Comparison of ENCODE assay signal across 13 cellular contexts in the genomic region with DNA sequence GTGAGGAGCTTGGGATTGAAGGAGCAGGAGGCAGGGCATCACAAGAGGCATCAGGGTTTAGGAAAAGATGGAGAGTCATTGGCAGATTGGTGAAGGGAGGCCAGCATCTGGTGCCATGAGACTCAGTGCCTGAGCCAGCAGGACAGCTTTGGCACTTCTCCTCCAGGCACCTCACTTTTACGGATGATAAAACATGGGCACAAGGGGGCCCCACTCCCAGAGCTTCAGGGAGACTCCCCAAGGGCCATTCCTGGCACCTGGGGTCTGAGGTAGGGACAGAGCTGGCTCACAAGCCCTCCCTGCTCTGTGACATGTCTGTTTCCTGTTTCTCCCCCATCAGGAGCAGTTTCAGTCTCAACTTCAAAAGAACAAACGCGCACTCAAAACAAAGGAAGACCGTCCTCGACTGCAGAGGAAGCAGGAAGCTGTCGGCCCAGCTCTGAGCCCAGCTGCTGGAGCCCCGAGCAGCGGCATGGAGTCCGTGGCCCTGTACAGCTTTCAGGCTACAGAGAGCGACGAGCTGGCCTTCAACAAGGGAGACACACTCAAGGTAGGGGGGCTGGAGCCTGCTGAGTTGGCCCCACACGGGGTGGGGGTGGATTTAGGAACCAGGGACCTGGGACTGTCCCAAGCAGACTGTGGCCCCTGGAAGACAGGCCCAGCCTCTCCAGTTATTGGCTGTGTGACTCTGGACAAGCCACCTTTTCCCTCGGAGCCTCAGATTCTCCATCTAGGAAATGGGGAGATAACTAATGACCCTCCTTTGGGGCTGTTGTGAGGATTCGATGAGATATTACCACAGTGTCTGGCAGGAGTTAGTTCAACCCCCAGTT. TPM values are rescaled to one million over a fixed set of nuclear protein-coding genes. Genes with fewer than 3 reads are reported as not detected.
DNase-seq lines count a peak whose midpoint lies in the region; ATAC-seq and TF ChIP-seq lines count a peak whose summit lies in the region.
"Not testable (repeated sequence)": the region's sequence is repeated elsewhere in the genome, so short reads cannot be mapped to it uniquely, and the experiment has no call there.
"Had no signal": no experiment of that assay in that cellular context is flagged by ENCODE, and none has a peak within 500 bp of the region (broad histone marks: within the 10 kb centered on the region; RNA-seq: fewer than 3 reads in every experiment).

A gene (plus strand): TSS at position 442 of the 833 bp plus-strand sequence. CDS start 31 bp downstream, at position 473.

- H3K27ac Mint-ChIP-seq in IgD-negative memory B cell; activated B cell treated with CpG ODN at 0.5 μM for 24 hours; activated naive CD4-positive, alpha-beta T cell treated with anti-CD3 and anti-CD28 coated beads, Interleukin-2, amount 50 U/mL, for 72 hours; endothelial cell (ENCODE audit: unreplicated experiment); naive B cell: not testable (repeated sequence)

- not testable (repeated sequence) for H3K27me3 Mint-ChIP-seq in IgD-negative memory B cell; activated B cell treated with CpG ODN at 0.5 μM for 24 hours; endothelial cell (ENCODE audit: unreplicated experiment); naive B cell

- H3K4me1 ChIP-seq in DOHH2 (ENCODE audit: control insufficient read depth, low read length) = not testable (repeated sequence)

- not testable (repeated sequence) for H3K27me3 ChIP-seq in DOHH2 (ENCODE audit: control insufficient read depth, low read length)

- H3K4me3 ChIP-seq in DOHH2 (ENCODE audit: low read length) = peak within 1 kb of the TSS; percentile 56; the same call in 1 of the 2 replicates

- POLR2A ChIA-PET in activated B cell treated with CpG ODN at 0.5 μM for 24 hours (lab: Charles Lee) = not testable (repeated sequence)

- ATAC-seq in activated B cell treated with CpG ODN at 0.5 μM for 24 hours (ENCODE audit: low read depth) (peak; percentile 20), left ventricle myocardium superior (peak; percentile 58), naive B cell (ENCODE audit: low read depth in 2 of 2) (peak; percentile 56 to 68)
- peak; percentile 80 to 81 for ATAC-seq in activated naive CD4-positive, alpha-beta T cell treated with anti-CD3 and anti-CD28 coated beads, Interleukin-2, amount 50 U/mL, for 72 hours
- ATAC-seq in stimulated activated naive CD8-positive, alpha-beta T cell treated with anti-CD3 and anti-CD28 coated beads, Interleukin-15, Interleukin-2, amounts not matched to agents 100 U/mL and 50 U/mL, for 24 hours = peak; percentile 66

- H3K9me3 Mint-ChIP-seq in IgD-negative memory B cell; activated B cell treated with CpG ODN at 0.5 μM for 24 hours; activated naive CD4-positive, alpha-beta T cell treated with anti-CD3 and anti-CD28 coated beads, Interleukin-2, amount 50 U/mL, for 72 hours; endothelial cell (ENCODE audit: unreplicated experiment); naive B cell: not testable (repeated sequence)

- not testable (repeated sequence) for H4K20me1 ChIP-seq in DOHH2 (ENCODE audit: control insufficient read depth, insufficient read depth, low read depth, low read length)

- not testable (repeated sequence) for H3K36me3 ChIP-seq in DOHH2 (ENCODE audit: control insufficient read depth, low read length)

- not testable (repeated sequence) for DNase-seq in activated B cell treated with CpG ODN at 0.5 μM for 24 hours; activated naive CD4-positive, alpha-beta T cell treated with anti-CD3 and anti-CD28 coated beads, Interleukin-2, amount 50 U/mL, for 72 hours (ENCODE audit: low spot score in 2 of 2); endothelial cell (ENCODE audit: low spot score); left ventricle myocardium superior; naive B cell; stimulated activated naive CD8-positive, alpha-beta T cell treated with anti-CD3 and anti-CD28 coated beads, Interleukin-15, Interleukin-2, amounts not matched to agents 100 U/mL and 50 U/mL, for 24 hours

- CTCF ChIA-PET in activated B cell treated with CpG ODN at 0.5 μM for 24 hours (lab: Charles Lee) = not testable (repeated sequence)

- not testable (repeated sequence) for H3F3A ChIP-seq in DOHH2 (ENCODE audit: control insufficient read depth, insufficient read depth)

- H3K36me3 Mint-ChIP-seq in IgD-negative memory B cell; activated B cell treated with CpG ODN at 0.5 μM for 24 hours (ENCODE audit: low read depth); activated naive CD4-positive, alpha-beta T cell treated with anti-CD3 and anti-CD28 coated beads, Interleukin-2, amount 50 U/mL, for 72 hours; endothelial cell (ENCODE audit: low read depth, unreplicated experiment); naive B cell: not testable (repeated sequence)

- not testable (repeated sequence) for TF ChIP-seq CTCF in DOHH2 (IDR thresholded peaks at IDR 0.05; ENCODE audit: low read depth, low read length, poor library complexity, severe bottlenecking); activated B cell treated with CpG ODN at 0.5 μM for 24 hours (IDR thresholded peaks at IDR 0.05); endothelial cell (IDR thresholded peaks at IDR 0.05; ENCODE audit: unreplicated experiment)

- H3K27ac ChIP-seq in DOHH2 (ENCODE audit: low read depth, low read length) = peak within 1 kb of the TSS; percentile 40; the same call in 1 of the 2 replicates

- H3K9me2 ChIP-seq in DOHH2 (replicated peaks; ENCODE audit: control insufficient read depth, low read length) = not testable (repeated sequence)

- H3K4me1 Mint-ChIP-seq in IgD-negative memory B cell; activated B cell treated with CpG ODN at 0.5 μM for 24 hours; endothelial cell (ENCODE audit: unreplicated experiment); naive B cell: not testable (repeated sequence)

- intact Hi-C loops in activated B cell treated with CpG ODN at 0.5 μM for 24 hours (cut with micrococcal nuclease); left ventricle myocardium superior (cut with micrococcal nuclease): not testable (repeated sequence)

- not testable (repeated sequence) for H3K9me3 ChIP-seq in DOHH2 (ENCODE audit: control insufficient read depth, insufficient read depth, low read length)

- not testable (repeated sequence) for H3K79me2 ChIP-seq in DOHH2 (ENCODE audit: control insufficient read depth, low read length)

- H3K4me2 ChIP-seq in DOHH2 (ENCODE audit: low read length) = not testable (repeated sequence)

- not testable (repeated sequence) for H3K4me3 Mint-ChIP-seq in IgD-negative memory B cell; activated B cell treated with CpG ODN at 0.5 μM for 24 hours; endothelial cell (ENCODE audit: unreplicated experiment); naive B cell

RNA-seq across cellular contexts. Expression of the gene that starts here (rescaled TPM):
- polyA plus RNA-seq in IgD-negative memory B cell = 10.1 TPM
- total RNA-seq in activated B cell treated with CpG ODN at 0.5 μM for 24 hours = 54.5 and 59.0 TPM in 2 replicates
- 1 to 10 TPM; 8.1 to 9.4 TPM for total RNA-seq in activated naive CD4-positive, alpha-beta T cell treated with anti-CD3 and anti-CD28 coated beads, Interleukin-2, amount 50 U/mL, for 72 hours
- total RNA-seq in endothelial cell (ENCODE audit: unreplicated experiment) = 38.3 TPM
- 1.0 TPM for total RNA-seq in left ventricle myocardium superior
- 1 to 10 TPM in 5 of 6 donors, not detected in 1; 3.5 to 7.2 (median 4.4) TPM for polyA plus RNA-seq in naive B cell (ENCODE audit: low read depth in 6 of 6)
- total RNA-seq: A673, H4, HFFc6, M059J, RPMI7951 had no signal

Comparison
In these comparisons a context has a peak if more than half of its experiments do, and no peak if none do; other contexts are left out.
1. ATAC-seq: peak in every context shown above with its lines; median percentile 80 in activated naive CD4-positive, alpha-beta T cell treated with anti-CD3 and anti-CD28 coated beads, Interleukin-2, amount 50 U/mL, for 72 hours; 66 in stimulated activated naive CD8-positive, alpha-beta T cell treated with anti-CD3 and anti-CD28 coated beads, Interleukin-15, Interleukin-2, amounts not matched to agents 100 U/mL and 50 U/mL, for 24 hours; 62 in naive B cell; 58 in left ventricle myocardium superior; 20 in activated B cell treated with CpG ODN at 0.5 μM for 24 hours.